Comparison of ENCODE assay signal across 9 cellular contexts in the genomic region with DNA sequence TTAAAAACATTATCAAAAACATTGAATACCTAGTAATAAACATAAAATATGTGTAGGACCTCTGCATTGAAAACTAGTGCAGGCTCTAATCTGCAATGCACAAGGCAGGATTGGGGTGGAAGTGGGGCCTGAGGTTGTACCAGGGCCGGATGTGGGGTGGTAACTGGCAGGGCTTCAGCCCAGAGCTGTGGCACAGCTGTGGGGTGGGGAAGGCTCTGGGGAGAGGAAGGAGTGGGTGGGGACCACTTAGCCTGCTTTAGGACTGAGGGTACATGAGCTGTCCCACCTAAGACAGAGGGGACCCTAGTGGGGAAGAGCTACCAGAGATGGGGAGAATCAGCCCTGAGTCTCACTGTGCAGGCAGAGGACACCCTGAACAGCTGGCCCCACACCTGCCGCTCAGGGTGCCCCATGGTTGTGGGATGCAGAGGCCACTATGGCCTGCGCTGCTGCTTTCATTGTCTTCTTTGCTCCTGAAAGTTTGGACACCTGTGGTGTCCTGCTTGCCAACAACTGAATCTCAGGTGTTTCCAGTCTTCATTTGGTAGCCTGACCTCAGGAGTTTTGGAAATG.
A peak's percentile ranks its signal among the peaks of the same experiment; 100 is the strongest.
DNase-seq lines count a peak whose midpoint lies in the region; ATAC-seq and TF ChIP-seq lines count a peak whose summit lies in the region.
"Had no signal": no experiment of that assay in that cellular context is flagged by ENCODE, and none has a peak within 500 bp of the region (broad histone marks: within the 10 kb centered on the region; RNA-seq: fewer than 3 reads in every experiment).

No MANE protein-coding gene starts in this region.

- peaks cover 67% of the 10 kb centered on the region for H3K4me1 Mint-ChIP-seq in central memory CD8-positive, alpha-beta T cell

- ATAC-seq in central memory CD8-positive, alpha-beta T cell (replicated peaks; ENCODE audit: extremely low read depth, poor library complexity, severe bottlenecking): peak; percentile 98
- no peak for ATAC-seq in SK-N-SH treated with all-trans-retinoic acid at 6 μM for 48 hours

- H3K9me3 Mint-ChIP-seq in central memory CD8-positive, alpha-beta T cell: no peaks in the 10 kb centered on the region

- peak in 2 of 3 donors; percentile 3 to 8 for DNase-seq in stimulated activated CD4-positive, alpha-beta T cell treated with anti-CD3 and anti-CD28 coated beads, Interleukin-12 subunit alpha, Interleukin-12 subunit beta, amount 100 ng/mL, for 48 hours (ENCODE audit: low read depth in 2 of 3, low spot score in 1 of 3)
- no peak for DNase-seq in stimulated activated CD4-positive, alpha-beta T cell treated with anti-CD3 and anti-CD28 coated beads, Interleukin-4, amount 100 ng/mL, for 1 hour
- DNase-seq in T-helper 9 cell (peak; percentile 27), NCI-H2029 treated with DMSO at 0.1 percent for 48 hours (lab: John Stamatoyannopoulos, UW) (no peak), NCI-H1436 treated with DMSO at 0.1 percent for 48 hours (lab: John Stamatoyannopoulos, UW) (no peak), NCI-H1694 treated with DMSO at 0.1 percent for 48 hours (lab: John Stamatoyannopoulos, UW) (no peak)
- peak; percentile 19 to 52 for DNase-seq in central memory CD8-positive, alpha-beta T cell (ENCODE audit: low spot score in 2 of 2)
- DNase-seq: NCI-H1694 had no signal

- peak overlapping the region; percentile 65 for H3K4me3 Mint-ChIP-seq in central memory CD8-positive, alpha-beta T cell

- peak overlapping the region; percentile 25 for H3K27ac Mint-ChIP-seq in central memory CD8-positive, alpha-beta T cell (ENCODE audit: low read depth)

- peaks cover 2% of the 10 kb centered on the region for H3K36me3 Mint-ChIP-seq in central memory CD8-positive, alpha-beta T cell (ENCODE audit: insufficient read depth)

- H3K27me3 Mint-ChIP-seq in central memory CD8-positive, alpha-beta T cell: no peaks in the 10 kb centered on the region

TF ChIP-seq in SK-N-SH treated with all-trans-retinoic acid at 6 μM for 48 hours, 23 proteins besides CTCF, POLR2A, EP300 and RAD21:
- no peak for TF ChIP-seq TOX (CRISPR knock-in tag; IDR thresholded peaks at IDR 0.05; ENCODE audit: borderline replicate concordance)
- no peak for TF ChIP-seq TCF4 (CRISPR knock-in tag; IDR thresholded peaks at IDR 0.05; ENCODE audit: borderline replicate concordance)
- TF ChIP-seq ZFP3 (CRISPR knock-in tag; IDR thresholded peaks at IDR 0.05): no peak
- TF ChIP-seq RARB (CRISPR knock-in tag; IDR thresholded peaks at IDR 0.05): no peak
- TF ChIP-seq, protein P1, sequence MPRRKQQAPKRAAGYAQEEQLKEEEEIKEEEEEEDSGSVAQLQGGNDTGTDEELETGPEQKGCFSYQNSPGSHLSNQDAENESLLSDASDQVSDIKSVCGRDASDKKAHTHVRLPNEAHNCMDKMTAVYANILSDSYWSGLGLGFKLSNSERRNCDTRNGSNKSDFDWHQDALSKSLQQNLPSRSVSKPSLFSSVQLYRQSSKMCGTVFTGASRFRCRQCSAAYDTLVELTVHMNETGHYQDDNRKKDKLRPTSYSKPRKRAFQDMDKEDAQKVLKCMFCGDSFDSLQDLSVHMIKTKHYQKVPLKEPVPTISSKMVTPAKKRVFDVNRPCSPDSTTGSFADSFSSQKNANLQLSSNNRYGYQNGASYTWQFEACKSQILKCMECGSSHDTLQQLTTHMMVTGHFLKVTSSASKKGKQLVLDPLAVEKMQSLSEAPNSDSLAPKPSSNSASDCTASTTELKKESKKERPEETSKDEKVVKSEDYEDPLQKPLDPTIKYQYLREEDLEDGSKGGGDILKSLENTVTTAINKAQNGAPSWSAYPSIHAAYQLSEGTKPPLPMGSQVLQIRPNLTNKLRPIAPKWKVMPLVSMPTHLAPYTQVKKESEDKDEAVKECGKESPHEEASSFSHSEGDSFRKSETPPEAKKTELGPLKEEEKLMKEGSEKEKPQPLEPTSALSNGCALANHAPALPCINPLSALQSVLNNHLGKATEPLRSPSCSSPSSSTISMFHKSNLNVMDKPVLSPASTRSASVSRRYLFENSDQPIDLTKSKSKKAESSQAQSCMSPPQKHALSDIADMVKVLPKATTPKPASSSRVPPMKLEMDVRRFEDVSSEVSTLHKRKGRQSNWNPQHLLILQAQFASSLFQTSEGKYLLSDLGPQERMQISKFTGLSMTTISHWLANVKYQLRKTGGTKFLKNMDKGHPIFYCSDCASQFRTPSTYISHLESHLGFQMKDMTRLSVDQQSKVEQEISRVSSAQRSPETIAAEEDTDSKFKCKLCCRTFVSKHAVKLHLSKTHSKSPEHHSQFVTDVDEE (CRISPR knock-in tag; IDR thresholded peaks at IDR 0.05): no peak
- TF ChIP-seq, protein P2, sequence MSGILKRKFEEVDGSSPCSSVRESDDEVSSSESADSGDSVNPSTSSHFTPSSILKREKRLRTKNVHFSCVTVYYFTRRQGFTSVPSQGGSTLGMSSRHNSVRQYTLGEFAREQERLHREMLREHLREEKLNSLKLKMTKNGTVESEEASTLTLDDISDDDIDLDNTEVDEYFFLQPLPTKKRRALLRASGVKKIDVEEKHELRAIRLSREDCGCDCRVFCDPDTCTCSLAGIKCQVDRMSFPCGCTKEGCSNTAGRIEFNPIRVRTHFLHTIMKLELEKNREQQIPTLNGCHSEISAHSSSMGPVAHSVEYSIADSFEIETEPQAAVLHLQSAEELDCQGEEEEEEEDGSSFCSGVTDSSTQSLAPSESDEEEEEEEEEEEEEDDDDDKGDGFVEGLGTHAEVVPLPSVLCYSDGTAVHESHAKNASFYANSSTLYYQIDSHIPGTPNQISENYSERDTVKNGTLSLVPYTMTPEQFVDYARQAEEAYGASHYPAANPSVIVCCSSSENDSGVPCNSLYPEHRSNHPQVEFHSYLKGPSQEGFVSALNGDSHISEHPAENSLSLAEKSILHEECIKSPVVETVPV (CRISPR knock-in tag; IDR thresholded peaks at IDR 0.05): no peak

Comparison
In these comparisons a context has a peak if more than half of its experiments do, and no peak if none do; other contexts are left out.
1. DNase-seq: peak in stimulated activated CD4-positive, alpha-beta T cell treated with anti-CD3 and anti-CD28 coated beads, Interleukin-12 subunit alpha, Interleukin-12 subunit beta, amount 100 ng/mL, for 48 hours (2 of 3), T-helper 9 cell (single experiment) and central memory CD8-positive, alpha-beta T cell (2 of 2); none in stimulated activated CD4-positive, alpha-beta T cell treated with anti-CD3 and anti-CD28 coated beads, Interleukin-4, amount 100 ng/mL, for 1 hour (single experiment), NCI-H2029 treated with DMSO at 0.1 percent for 48 hours (single experiment), NCI-H1436 treated with DMSO at 0.1 percent for 48 hours (single experiment) and NCI-H1694 treated with DMSO at 0.1 percent for 48 hours (single experiment).